Comparison of ENCODE assay signal across 8 cellular contexts in the genomic region with DNA sequence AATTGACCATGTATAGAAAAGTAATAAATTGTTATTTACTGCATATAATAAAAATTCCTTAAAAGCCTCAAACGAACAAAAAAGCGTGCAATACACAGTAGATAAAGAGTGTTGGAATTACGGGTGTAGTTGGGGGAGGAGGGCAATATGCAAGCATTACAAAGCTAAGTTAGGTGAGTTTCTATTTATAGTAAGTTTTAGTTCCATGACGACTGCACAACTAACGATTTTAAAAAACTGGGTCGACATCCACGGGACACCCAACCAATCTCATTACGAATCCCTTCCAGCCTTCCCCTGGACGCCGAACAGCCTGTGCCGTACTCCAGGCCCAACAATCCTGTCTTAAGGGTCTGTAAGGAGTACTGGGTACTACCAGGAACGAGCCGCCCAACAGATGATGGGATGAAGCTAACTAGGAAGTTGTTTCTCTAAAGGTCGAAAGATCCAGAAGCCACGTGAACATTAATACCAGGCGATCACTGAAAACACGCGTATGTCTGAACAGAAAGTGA. TPM values are rescaled to one million over a fixed set of nuclear protein-coding genes. Genes with fewer than 3 reads are reported as not detected.
DNase-seq lines count a peak whose midpoint lies in the region; ATAC-seq, FAIRE-seq and TF ChIP-seq lines count a peak whose summit lies in the region.

No MANE protein-coding gene starts in this region.

- H3K4me3 ChIP-seq in esophagus (ENCODE audit: low read depth in 1 of 2, low read length in 2 of 2) = peak overlapping the region; percentile 62 to 84
- H3K4me3 ChIP-seq in pancreas = peak overlapping the region; percentile 33 to 65 (median 50)

- intact Hi-C loops in pancreas (cut with DNase I) = no loop called here

- H3K9me3 ChIP-seq in esophagus (ENCODE audit: control insufficient read depth in 2 of 2, insufficient read depth in 1 of 2, low read depth in 1 of 2, low read length in 1 of 2) (no peaks in the 10 kb centered on the region), pancreas (no peaks in the 10 kb centered on the region)

- TF ChIP-seq CTCF in pancreas (IDR thresholded peaks at IDR 0.05) = no peak

- DNase-seq in AML-193 (lab: John Stamatoyannopoulos, UW) (peak; percentile 47 to 56), RPMI7951 (ENCODE audit: low read depth) (peak; percentile 15), pancreas (no peak), GDM1 (lab: John Stamatoyannopoulos, UW) (no peak)
- no peak for DNase-seq in effector CD8-positive, alpha-beta T cell (lab: John Stamatoyannopoulos, UW)

- H3K27ac ChIP-seq in esophagus (ENCODE audit: low read depth in 2 of 2, low read length in 1 of 2) = no peak overlapping the region
- H3K27ac ChIP-seq in pancreas = no peak overlapping the region

- 2 to 5% methylated on average over 18 of the region's 18 CpGs for WGBS in esophagus, 2 donors
- 3% methylated on average over 18 of the region's 18 CpGs for WGBS in pancreas, 2 donors

- H3K4me1 ChIP-seq in esophagus (ENCODE audit: control insufficient read depth in 2 of 2, insufficient read depth in 2 of 2, low read length in 1 of 2) (peaks cover 0 to 5% of the 10 kb centered on the region in 2 donors), pancreas (peaks cover 0 to 5% (median 0%) of the 10 kb centered on the region in 3 donors)

- H3K36me3 ChIP-seq in esophagus (ENCODE audit: control insufficient read depth in 2 of 2, insufficient read depth in 2 of 2, low read length in 1 of 2) (no peaks in the 10 kb centered on the region), pancreas (no peaks in the 10 kb centered on the region)

- ATAC-seq in GM19328 (IDR thresholded peaks at IDR 0.05; ENCODE audit: unreplicated experiment) (peak; percentile 8), pancreas (no peak), GM18861 (IDR thresholded peaks at IDR 0.05; ENCODE audit: unreplicated experiment) (no peak)

- H3K27me3 ChIP-seq in esophagus (ENCODE audit: control insufficient read depth in 1 of 2, insufficient read depth in 2 of 2, low read length in 2 of 2) (no peaks in the 10 kb centered on the region), pancreas (no peaks in the 10 kb centered on the region)

- no peak for FAIRE-seq in pancreas (lab: Jason Lieb, UNC)

RNA-seq across cellular contexts. Expression of a gene that starts 0.7 kb away (rescaled TPM):
- total RNA-seq in RPMI7951 (2014; rRNA removed; shearing (Covaris generic)) = 9.9 and 10.9 TPM in 2 replicates
- polyA plus RNA-seq in esophagus (1 to 10 TPM; 2.1 to 3.2 TPM), pancreas (under 1 TPM; 0.02 to 0.04 TPM)
- total RNA-seq in pancreas = under 1 TPM; under 0.01 to 0.49 (median 0.16) TPM

RNA-seq across cellular contexts. Expression of a gene that starts 22.6 kb away (rescaled TPM):
- total RNA-seq in RPMI7951 (2014; rRNA removed; shearing (Covaris generic)) = not detected in 2 replicates
- polyA plus RNA-seq in esophagus (not detected), pancreas (not detected)
- total RNA-seq in pancreas = not detected

RNA-seq across cellular contexts. Expression of a gene that starts 48.1 kb away (rescaled TPM):
- total RNA-seq in RPMI7951 (2014; rRNA removed; shearing (Covaris generic)) = under 0.01 TPM in 2 replicates
- polyA plus RNA-seq in esophagus = not detected
- under 1 TPM in 1 of 6 donors, not detected in 5; 0.12 TPM for total RNA-seq in pancreas
- polyA plus RNA-seq in pancreas = not detected

Comparison
In these comparisons a context has a peak if more than half of its experiments do, and no peak if none do; other contexts are left out.
1. DNase-seq: peak in AML-193 (2 of 2) and RPMI7951 (single experiment); none in pancreas (0 of 6), effector CD8-positive, alpha-beta T cell (single experiment) and GDM1 (single experiment).